In the genomic region with DNA sequence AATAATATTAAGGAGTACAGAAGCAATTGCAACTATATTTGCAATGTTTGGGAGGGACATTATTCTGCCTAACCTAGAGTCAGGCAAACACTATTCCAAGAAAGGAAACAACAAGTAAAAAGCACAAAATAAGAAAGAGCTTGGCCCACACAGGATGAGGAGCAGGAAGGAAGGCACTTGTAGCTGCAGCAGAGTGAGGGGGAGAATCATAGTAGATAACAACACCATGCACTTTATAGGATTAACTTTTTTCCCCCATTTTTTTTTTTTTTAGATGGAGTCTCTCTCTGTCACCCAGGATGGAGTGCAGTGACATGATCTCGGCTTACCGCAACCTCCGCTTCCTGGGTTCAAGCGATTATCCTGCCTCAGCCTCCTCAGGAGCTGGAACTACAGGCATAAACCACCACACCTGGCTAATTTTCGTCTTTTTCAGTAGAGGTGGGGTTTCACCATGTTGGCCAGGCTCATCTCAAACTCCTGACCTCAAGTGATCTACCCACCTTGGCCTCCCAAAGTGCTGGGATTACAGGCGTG, we compare ENCODE assay signal across 1 cellular context.
TF ChIP-seq lines count a peak whose summit lies in the region.

No MANE protein-coding gene starts in this region.

TF ChIP-seq in GM12878, 131 proteins besides CTCF, POLR2A, EP300 and RAD21:
- TF ChIP-seq, protein P1, sequence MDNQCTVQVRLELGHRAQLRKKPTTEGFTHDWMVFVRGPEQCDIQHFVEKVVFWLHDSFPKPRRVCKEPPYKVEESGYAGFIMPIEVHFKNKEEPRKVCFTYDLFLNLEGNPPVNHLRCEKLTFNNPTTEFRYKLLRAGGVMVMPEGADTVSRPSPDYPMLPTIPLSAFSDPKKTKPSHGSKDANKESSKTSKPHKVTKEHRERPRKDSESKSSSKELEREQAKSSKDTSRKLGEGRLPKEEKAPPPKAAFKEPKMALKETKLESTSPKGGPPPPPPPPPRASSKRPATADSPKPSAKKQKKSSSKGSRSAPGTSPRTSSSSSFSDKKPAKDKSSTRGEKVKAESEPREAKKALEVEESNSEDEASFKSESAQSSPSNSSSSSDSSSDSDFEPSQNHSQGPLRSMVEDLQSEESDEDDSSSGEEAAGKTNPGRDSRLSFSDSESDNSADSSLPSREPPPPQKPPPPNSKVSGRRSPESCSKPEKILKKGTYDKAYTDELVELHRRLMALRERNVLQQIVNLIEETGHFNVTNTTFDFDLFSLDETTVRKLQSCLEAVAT (IDR thresholded peaks at IDR 0.05), result peak; percentile 55; the same call in 1 of the 2 replicates
- TF ChIP-seq SP1 (IDR thresholded peaks at IDR 0.05; ENCODE audit: low read depth, low read length), result no peak
- TF ChIP-seq EED (IDR thresholded peaks at IDR 0.05; ENCODE audit: low read depth), result no peak; the same call in 1 of the 2 replicates
- no peak for TF ChIP-seq CBX5 (IDR thresholded peaks at IDR 0.05; ENCODE audit: low read depth)
- no peak for TF ChIP-seq KLF5 (IDR thresholded peaks at IDR 0.05; ENCODE audit: partially characterized antibody)
- TF ChIP-seq CHD1 (IDR thresholded peaks at IDR 0.05; ENCODE audit: low read depth, low read length), result no peak
- TF ChIP-seq SMAD5 (IDR thresholded peaks at IDR 0.05; ENCODE audit: low read depth), result no peak
